Comparison of ENCODE assay signal across 22 cellular contexts in the genomic region with DNA sequence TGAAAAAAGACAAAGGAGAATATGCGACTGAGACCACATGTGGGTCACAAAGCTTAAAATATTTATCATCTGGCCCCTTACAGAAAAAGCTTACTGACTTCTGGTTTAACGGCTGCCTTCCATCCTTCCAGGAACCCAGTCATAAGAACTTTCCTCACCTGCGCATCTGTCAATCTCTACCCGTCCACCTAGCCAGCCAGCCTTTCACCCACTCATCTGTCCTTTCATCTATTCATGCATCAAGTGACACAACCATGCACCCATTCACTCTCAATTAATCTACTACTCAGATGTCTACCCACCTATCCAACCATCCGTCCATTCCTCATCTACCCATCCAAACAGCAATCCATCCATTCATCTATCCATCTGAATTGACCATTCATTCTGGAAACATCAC.
"Had no signal": no experiment of that assay in that cellular context is flagged by ENCODE, and none has a peak within 500 bp of the region (broad histone marks: within the 10 kb centered on the region; RNA-seq: fewer than 3 reads in every experiment).

No MANE protein-coding gene starts in this region.

- H3K9me3 Mint-ChIP-seq: activated naive CD8-positive, alpha-beta T cell treated with anti-CD3 and anti-CD28 coated beads, Interleukin-2, amount 50 U/mL, for 24 hours; activated T-helper 1 cell treated with anti-CD3 and anti-CD28 coated beads, Interleukin-12 subunit alpha, Interleukin-12 subunit beta, Interleukin-2, Interleukin-4 antibody, amounts not matched to agents 30 ng/mL and 10 ng/mL and 1 ng/mL, durations not matched to agents 14 hours and 24 hours and 36 hours; mesothelial cell of epicardium; nephron; type B pancreatic cell had no signal

- H3K36me3 Mint-ChIP-seq: mesothelial cell of epicardium, type B pancreatic cell had no signal

- H3K27me3 ChIP-seq: cardiac muscle cell, heart left ventricle, pancreas, right atrium auricular region, spleen, testis had no signal

- ATAC-seq: activated naive CD8-positive, alpha-beta T cell treated with anti-CD3 and anti-CD28 coated beads, Interleukin-2, amount 50 U/mL, for 24 hours; heart left ventricle; left ventricle myocardium superior; pancreas; psoas muscle; SK-N-SH treated with all-trans-retinoic acid at 6 μM for 48 hours had no signal

- DNase-seq: activated CD4-positive, alpha-beta T cell treated with anti-CD3 and anti-CD28 coated beads, Interleukin-2, amount 50 U/mL, for 48 hours; activated CD4-positive, CD25-positive, alpha-beta regulatory T cell treated with anti-CD3 and anti-CD28 coated beads, Interleukin-2, amount 50 U/mL, for 72 hours; activated gamma-delta T cell treated with Interleukin-2 at 50 U/mL for 16 hours; activated naive CD8-positive, alpha-beta T cell treated with anti-CD3 and anti-CD28 coated beads, Interleukin-2, amount 50 U/mL, for 24 hours; heart left ventricle; left ventricle myocardium superior; mammary epithelial cell; pancreas; psoas muscle; spleen; stimulated activated CD4-positive, alpha-beta T cell treated with anti-CD3 and anti-CD28 coated beads, Interleukin-4, amount 100 ng/mL, for 1 hour; testis; WERI-Rb-1 had no signal

- H3K27ac ChIP-seq: cardiac muscle cell, heart left ventricle, pancreas, psoas muscle, right atrium auricular region, spleen, testis, WERI-Rb-1 had no signal

- H3K36me3 ChIP-seq: cardiac muscle cell, pancreas, right atrium auricular region, WERI-Rb-1 had no signal

- H3K4me3 Mint-ChIP-seq: activated naive CD8-positive, alpha-beta T cell treated with anti-CD3 and anti-CD28 coated beads, Interleukin-2, amount 50 U/mL, for 24 hours; activated T-helper 1 cell treated with anti-CD3 and anti-CD28 coated beads, Interleukin-12 subunit alpha, Interleukin-12 subunit beta, Interleukin-2, Interleukin-4 antibody, amounts not matched to agents 30 ng/mL and 10 ng/mL and 1 ng/mL, durations not matched to agents 14 hours and 24 hours and 36 hours; mesothelial cell of epicardium; nephron; type B pancreatic cell had no signal

- H3K27ac Mint-ChIP-seq: activated naive CD8-positive, alpha-beta T cell treated with anti-CD3 and anti-CD28 coated beads, Interleukin-2, amount 50 U/mL, for 24 hours; activated T-helper 1 cell treated with anti-CD3 and anti-CD28 coated beads, Interleukin-12 subunit alpha, Interleukin-12 subunit beta, Interleukin-2, Interleukin-4 antibody, amounts not matched to agents 30 ng/mL and 10 ng/mL and 1 ng/mL, durations not matched to agents 14 hours and 24 hours and 36 hours; mesothelial cell of epicardium; nephron; type B pancreatic cell had no signal

- H3K27me3 Mint-ChIP-seq: activated naive CD8-positive, alpha-beta T cell treated with anti-CD3 and anti-CD28 coated beads, Interleukin-2, amount 50 U/mL, for 24 hours had no signal

- FAIRE-seq: islet of Langerhans, pancreas, TTC549 had no signal

- H3K4me3 ChIP-seq: cardiac muscle cell, heart left ventricle, pancreas, psoas muscle, right atrium auricular region, spleen, testis had no signal
